Comparison of ENCODE assay signal across 1 cellular context in the genomic region with DNA sequence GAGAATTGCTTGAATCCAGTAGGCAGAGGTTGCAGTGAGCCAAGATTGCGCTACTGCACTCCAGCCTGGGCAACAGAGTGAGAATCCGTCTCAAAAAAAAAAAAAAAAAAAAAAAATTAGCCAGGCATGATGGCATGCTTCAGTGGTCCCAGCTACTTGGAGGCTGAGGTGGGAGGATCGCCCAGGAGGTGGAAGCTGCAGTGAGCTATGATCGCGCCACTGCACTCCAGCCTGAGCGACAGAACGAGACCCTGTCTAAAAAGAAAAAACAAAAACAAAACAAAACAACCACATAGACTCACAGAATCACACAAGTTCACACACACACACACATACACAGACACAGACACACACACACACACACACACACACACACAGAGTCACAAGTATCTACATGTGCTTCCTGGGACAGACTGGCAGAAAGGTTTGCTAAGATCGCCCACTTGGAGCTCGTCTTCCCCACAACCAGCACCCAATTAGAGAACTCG.
TF ChIP-seq lines count a peak whose summit lies in the region.

No MANE protein-coding gene starts in this region.

TF ChIP-seq in HepG2, 621 proteins besides CTCF, POLR2A, EP300 and RAD21:
- peak; percentile 73; the same call in 1 of the 2 replicates for TF ChIP-seq ZNF646 (CRISPR knock-in tag; IDR thresholded peaks at IDR 0.05)
- 0 out of 2 replicates have a peak, but pooled peaks have one; percentile 13 for TF ChIP-seq DNMT1 (CRISPR knock-in tag; IDR thresholded peaks at IDR 0.05)
- TF ChIP-seq ARNTL (CRISPR knock-in tag; IDR thresholded peaks at IDR 0.05) = peak; percentile 42; the same call in 1 of the 2 replicates
